In genomic region chr12:108610336-108610815, GRCh38 we compare ENCODE assay signal across 16 cellular contexts. TPM values are rescaled to one million over a fixed set of nuclear protein-coding genes. Genes with fewer than 3 reads are reported as not detected.
"Had no signal": no experiment of that assay in that cellular context is flagged by ENCODE, and none has a peak within 500 bp of the region (broad histone marks: within the 10 kb centered on the region; RNA-seq: fewer than 3 reads in every experiment).

No MANE protein-coding gene starts in this region.

- H3K27ac ChIP-seq: dorsolateral prefrontal cortex, epithelial cell of prostate, left lung, prostate gland, right atrium auricular region had no signal

- H3K36me3 ChIP-seq: left lung, prostate gland, right atrium auricular region had no signal

- H3K9me3 ChIP-seq: left lung, prostate gland, right atrium auricular region had no signal

- H3K4me1 ChIP-seq: prostate gland had no signal

- H3K4me3 ChIP-seq: dorsolateral prefrontal cortex, left lung, prostate gland, right atrium auricular region had no signal

- H3K27me3 ChIP-seq: dorsolateral prefrontal cortex, right atrium auricular region had no signal

- DNase-seq: activated CD4-positive, alpha-beta memory T cell treated with anti-CD3 and anti-CD28 coated beads for 36 hours; activated CD4-positive, alpha-beta T cell treated with anti-CD3 and anti-CD28 coated beads for 4 hours; activated naive CD4-positive, alpha-beta T cell treated with anti-CD3 and anti-CD28 coated beads for 36 hours; activated T-cell treated with anti-CD3 and anti-CD28 coated beads, Interleukin-2, amount 50 U/mL, for 24 hours; anterior cingulate cortex; caudate nucleus; dorsolateral prefrontal cortex; endodermal cell; foreskin melanocyte; midbrain; stimulated activated CD4-positive, alpha-beta T cell treated with anti-CD3 and anti-CD28 coated beads, Interleukin-2, amount 100 ng/mL, for 48 hours had no signal

RNA-seq across cellular contexts. Expression of gene TMEM119, which starts 12.5 kb away (rescaled TPM):
- total RNA-seq: activated naive CD4-positive, alpha-beta T cell treated with anti-CD3 and anti-CD28 coated beads for 36 hours; lung microvascular endothelial cell had no signal
